Comparison of ENCODE assay signal across 8 cellular contexts in genomic region chr16:324451-325334, GRCh38. TPM values are rescaled to one million over a fixed set of nuclear protein-coding genes. Genes with fewer than 3 reads are reported as not detected.
DNase-seq lines count a peak whose midpoint lies in the region; ATAC-seq and TF ChIP-seq lines count a peak whose summit lies in the region.

No MANE protein-coding gene starts in this region.

- no peaks in the 10 kb centered on the region for H3K27me3 Mint-ChIP-seq in neural progenitor cell (ENCODE audit: insufficient read depth, low read depth)

- no peak overlapping the region for H2AFZ ChIP-seq in neural progenitor cell (replicated peaks)

- H3K36me3 ChIP-seq in neural progenitor cell, result no peaks in the 10 kb centered on the region

- no peak for ATAC-seq in HG03439 (IDR thresholded peaks at IDR 0.05; ENCODE audit: unreplicated experiment)
- no peak for ATAC-seq in HG02642 (IDR thresholded peaks at IDR 0.05; ENCODE audit: poor library complexity, unreplicated experiment)

- DNase-seq in GDM1 (lab: John Stamatoyannopoulos, UW) (peak; percentile 44), NCI-H69 (lab: John Stamatoyannopoulos, UW) (peak; percentile 82), activated gamma-delta T cell treated with Interleukin-2 at 50 U/mL for 16 hours (peak; percentile 73), neural progenitor cell (ENCODE audit: low spot score) (no peak), SHP77 (lab: John Stamatoyannopoulos, UW) (no peak), NOMO-1 (lab: John Stamatoyannopoulos, UW; ENCODE audit: unreplicated experiment in 2 of 2) (no peak)

- H3K27ac Mint-ChIP-seq in neural progenitor cell, result no peak overlapping the region

- peaks cover 79% of the 10 kb centered on the region for H4K20me1 ChIP-seq in neural progenitor cell (ENCODE audit: low read depth)

- H3K79me2 ChIP-seq in neural progenitor cell (ENCODE audit: low read depth), result peaks cover 77% of the 10 kb centered on the region

- H3F3A ChIP-seq in neural progenitor cell (ENCODE audit: low read depth), result no peaks in the 10 kb centered on the region

- no peak for TF ChIP-seq CTCF in neural progenitor cell (IDR thresholded peaks at IDR 0.05)

- peaks cover 5% of the 10 kb centered on the region for H3K4me1 Mint-ChIP-seq in neural progenitor cell

- no peaks in the 10 kb centered on the region for H3K27me3 ChIP-seq in neural progenitor cell

- no peaks in the 10 kb centered on the region for H3K9me3 ChIP-seq in neural progenitor cell (ENCODE audit: low read depth)

- peak overlapping the region; percentile 53 for H3K27ac ChIP-seq in neural progenitor cell

- H3K9me3 Mint-ChIP-seq in neural progenitor cell, result no peaks in the 10 kb centered on the region

- H3K9ac ChIP-seq in neural progenitor cell, result no peak overlapping the region

- peaks cover 5% of the 10 kb centered on the region for H3K4me1 ChIP-seq in neural progenitor cell

- no peaks in the 10 kb centered on the region for H3K36me3 Mint-ChIP-seq in neural progenitor cell

- no peak overlapping the region for H3K4me3 ChIP-seq in neural progenitor cell

- H3K4me2 ChIP-seq in neural progenitor cell, result no peak overlapping the region

- H3K4me3 Mint-ChIP-seq in neural progenitor cell, result no peak overlapping the region

RNA-seq across cellular contexts. Expression of gene AXIN1, which starts 27.8 kb away (rescaled TPM):
- total RNA-seq in neural progenitor cell (ENCODE audit: low replicate concordance), result 19.6 and 35.4 TPM in 2 replicates

RNA-seq across cellular contexts. Expression of gene PDIA2, which starts 41.7 kb away (rescaled TPM):
- total RNA-seq in neural progenitor cell (ENCODE audit: low replicate concordance), result 0.53 TPM in 1 of 2 replicates, not detected in the other

RNA-seq across cellular contexts. Expression of gene ARHGDIG, which starts 44.3 kb away (rescaled TPM):
- total RNA-seq in neural progenitor cell (ENCODE audit: low replicate concordance), result 0.84 TPM in 1 of 2 replicates, not detected in the other

RNA-seq across cellular contexts. Expression of gene MRPL28, which starts 45.6 kb away (rescaled TPM):
- total RNA-seq in neural progenitor cell (ENCODE audit: low replicate concordance), result 82.2 and 138 TPM in 2 replicates

RNA-seq across cellular contexts. Expression of gene RGS11, which starts 48.9 kb away (rescaled TPM):
- total RNA-seq in neural progenitor cell (ENCODE audit: low replicate concordance), result 0.52 and 0.96 TPM in 2 replicates

Comparison
In these comparisons a context has a peak if more than half of its experiments do, and no peak if none do; other contexts are left out.
1. DNase-seq: peak in GDM1 (single experiment), NCI-H69 (single experiment) and activated gamma-delta T cell treated with Interleukin-2 at 50 U/mL for 16 hours (single experiment); none in neural progenitor cell (single experiment), SHP77 (0 of 2) and NOMO-1 (0 of 2).